Comparison of ENCODE assay signal across 1 cellular context in the genomic region with DNA sequence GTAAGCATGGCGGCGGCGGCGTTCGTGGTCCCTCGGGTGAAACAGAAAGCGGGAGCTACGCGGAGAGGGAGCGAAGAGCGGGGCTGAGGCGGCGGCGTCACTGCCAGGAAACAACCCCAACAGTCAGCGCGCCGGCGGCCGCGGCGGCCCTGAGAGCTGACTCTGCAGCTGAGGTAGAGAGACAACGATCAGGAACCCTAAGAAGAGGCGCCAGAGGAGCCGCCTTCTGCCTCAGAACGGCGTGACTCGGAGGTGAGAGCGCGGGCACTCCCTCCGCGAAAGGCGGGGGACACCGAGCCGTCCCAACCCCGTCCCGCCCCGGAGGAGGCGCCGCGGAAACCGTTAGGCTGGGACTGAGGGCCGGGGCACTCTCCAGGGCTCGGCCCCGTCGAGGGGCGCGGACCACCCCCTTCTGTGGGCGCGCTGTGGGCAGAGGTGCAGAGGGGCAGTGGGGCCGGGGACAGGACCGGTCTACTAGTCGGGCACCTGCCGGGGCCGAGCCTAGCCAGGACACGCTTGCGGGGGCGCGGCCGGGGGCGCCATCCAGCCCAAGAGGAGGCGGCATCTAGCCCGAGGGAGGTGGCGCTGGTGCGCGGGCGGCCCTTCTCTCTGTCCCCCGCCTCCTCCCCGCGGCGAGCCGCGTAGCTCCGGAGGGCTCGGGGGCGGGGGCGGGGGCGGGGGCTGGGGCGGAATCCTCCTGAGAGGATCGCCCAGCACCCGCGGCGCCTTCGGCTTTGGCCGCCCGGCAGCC.
TF ChIP-seq lines count a peak whose summit lies in the region.

No MANE protein-coding gene starts in this region.

TF ChIP-seq in HepG2, 621 proteins besides CTCF, POLR2A, EP300 and RAD21 (continued from another document and continues in another):
- TF ChIP-seq REPIN1 (CRISPR knock-in tag; IDR thresholded peaks at IDR 0.05; ENCODE audit: borderline replicate concordance, low read depth) (0 out of 2 replicates have a peak, but pooled peaks have one; percentile 24), ZNF124 (CRISPR knock-in tag; IDR thresholded peaks at IDR 0.05) (no peak), ZFP37 (CRISPR knock-in tag; IDR thresholded peaks at IDR 0.05; ENCODE audit: borderline replicate concordance) (no peak), PCBP1 (IDR thresholded peaks at IDR 0.05; ENCODE audit: borderline replicate concordance, low read depth, low read length) (peak; percentile 15; the same call in 1 of the 2 replicates), ZNF563 (CRISPR knock-in tag; IDR thresholded peaks at IDR 0.05) (peak; percentile 38), SAP130 (CRISPR knock-in tag; IDR thresholded peaks at IDR 0.05; ENCODE audit: low read depth) (peak; percentile 36), SP4 (CRISPR knock-in tag; IDR thresholded peaks at IDR 0.05) (peak; percentile 61), ZNF30 (CRISPR knock-in tag; IDR thresholded peaks at IDR 0.05) (peak; percentile 83; the same call in 1 of the 2 replicates), U2AF1 (optimal IDR thresholded peaks at IDR 0.05; ENCODE audit: low read depth, low read length) (no peak), GATAD2A (CRISPR knock-in tag; IDR thresholded peaks at IDR 0.05) (no peak), TP53 (CRISPR knock-in tag; conservative IDR thresholded peaks at IDR 0.05) (no peak), NFKB2 (CRISPR knock-in tag; IDR thresholded peaks at IDR 0.05; ENCODE audit: borderline replicate concordance) (peak; percentile 79; the same call in 1 of the 2 replicates), CBX1 (IDR thresholded peaks at IDR 0.05; ENCODE audit: low read depth) (no peak), PRPF4 (IDR thresholded peaks at IDR 0.05; ENCODE audit: low read depth, low read length, poor library complexity, severe bottlenecking) (no peak), TGIF2 (CRISPR knock-in tag; IDR thresholded peaks at IDR 0.05) (no peak), ETV6 (CRISPR knock-in tag; conservative IDR thresholded peaks at IDR 0.05) (0 out of 2 replicates have a peak, but pooled peaks have one; percentile 81), ZNF543 (CRISPR knock-in tag; IDR thresholded peaks at IDR 0.05) (no peak), MED8 (CRISPR knock-in tag; IDR thresholded peaks at IDR 0.05; ENCODE audit: insufficient replicate concordance) (peak; percentile 16), KDM6A (CRISPR knock-in tag; IDR thresholded peaks at IDR 0.05; ENCODE audit: low read depth) (no peak), CREM (IDR thresholded peaks at IDR 0.05) (no peak), CREM (CRISPR knock-in tag; IDR thresholded peaks at IDR 0.05) (no peak), ZBTB7A (CRISPR knock-in tag; IDR thresholded peaks at IDR 0.05) (0 out of 2 replicates have a peak, but pooled peaks have one; percentile 15), THYN1 (CRISPR knock-in tag; IDR thresholded peaks at IDR 0.05; ENCODE audit: borderline replicate concordance, low read depth) (no peak), ZMYM3 (CRISPR knock-in tag; IDR thresholded peaks at IDR 0.05) (peak; percentile 11)
- TF ChIP-seq, protein P1, sequence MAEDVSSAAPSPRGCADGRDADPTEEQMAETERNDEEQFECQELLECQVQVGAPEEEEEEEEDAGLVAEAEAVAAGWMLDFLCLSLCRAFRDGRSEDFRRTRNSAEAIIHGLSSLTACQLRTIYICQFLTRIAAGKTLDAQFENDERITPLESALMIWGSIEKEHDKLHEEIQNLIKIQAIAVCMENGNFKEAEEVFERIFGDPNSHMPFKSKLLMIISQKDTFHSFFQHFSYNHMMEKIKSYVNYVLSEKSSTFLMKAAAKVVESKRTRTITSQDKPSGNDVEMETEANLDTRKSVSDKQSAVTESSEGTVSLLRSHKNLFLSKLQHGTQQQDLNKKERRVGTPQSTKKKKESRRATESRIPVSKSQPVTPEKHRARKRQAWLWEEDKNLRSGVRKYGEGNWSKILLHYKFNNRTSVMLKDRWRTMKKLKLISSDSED (CRISPR knock-in tag; IDR thresholded peaks at IDR 0.05): no peak
- TF ChIP-seq, protein P2, sequence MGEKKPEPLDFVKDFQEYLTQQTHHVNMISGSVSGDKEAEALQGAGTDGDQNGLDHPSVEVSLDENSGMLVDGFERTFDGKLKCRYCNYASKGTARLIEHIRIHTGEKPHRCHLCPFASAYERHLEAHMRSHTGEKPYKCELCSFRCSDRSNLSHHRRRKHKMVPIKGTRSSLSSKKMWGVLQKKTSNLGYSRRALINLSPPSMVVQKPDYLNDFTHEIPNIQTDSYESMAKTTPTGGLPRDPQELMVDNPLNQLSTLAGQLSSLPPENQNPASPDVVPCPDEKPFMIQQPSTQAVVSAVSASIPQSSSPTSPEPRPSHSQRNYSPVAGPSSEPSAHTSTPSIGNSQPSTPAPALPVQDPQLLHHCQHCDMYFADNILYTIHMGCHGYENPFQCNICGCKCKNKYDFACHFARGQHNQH (CRISPR knock-in tag; IDR thresholded peaks at IDR 0.05): peak; percentile 52; the same call in 1 of the 2 replicates
- TF ChIP-seq, protein P3, sequence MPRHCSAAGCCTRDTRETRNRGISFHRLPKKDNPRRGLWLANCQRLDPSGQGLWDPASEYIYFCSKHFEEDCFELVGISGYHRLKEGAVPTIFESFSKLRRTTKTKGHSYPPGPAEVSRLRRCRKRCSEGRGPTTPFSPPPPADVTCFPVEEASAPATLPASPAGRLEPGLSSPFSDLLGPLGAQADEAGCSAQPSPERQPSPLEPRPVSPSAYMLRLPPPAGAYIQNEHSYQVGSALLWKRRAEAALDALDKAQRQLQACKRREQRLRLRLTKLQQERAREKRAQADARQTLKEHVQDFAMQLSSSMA (CRISPR knock-in tag; IDR thresholded peaks at IDR 0.05): 0 out of 2 replicates have a peak, but pooled peaks have one; percentile 65
- TF ChIP-seq, protein P4, sequence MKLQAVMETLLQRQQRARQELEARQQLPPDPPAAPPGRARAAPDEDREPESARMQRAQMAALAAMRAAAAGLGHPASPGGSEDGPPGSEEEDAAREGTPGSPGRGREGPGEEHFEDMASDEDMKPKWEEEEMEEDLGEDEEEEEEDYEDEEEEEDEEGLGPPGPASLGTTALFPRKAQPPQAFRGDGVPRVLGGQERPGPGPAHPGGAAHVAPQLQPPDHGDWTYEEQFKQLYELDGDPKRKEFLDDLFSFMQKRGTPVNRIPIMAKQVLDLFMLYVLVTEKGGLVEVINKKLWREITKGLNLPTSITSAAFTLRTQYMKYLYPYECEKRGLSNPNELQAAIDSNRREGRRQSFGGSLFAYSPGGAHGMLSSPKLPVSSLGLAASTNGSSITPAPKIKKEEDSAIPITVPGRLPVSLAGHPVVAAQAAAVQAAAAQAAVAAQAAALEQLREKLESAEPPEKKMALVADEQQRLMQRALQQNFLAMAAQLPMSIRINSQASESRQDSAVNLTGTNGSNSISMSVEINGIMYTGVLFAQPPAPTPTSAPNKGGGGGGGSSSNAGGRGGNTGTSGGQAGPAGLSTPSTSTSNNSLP (IDR thresholded peaks at IDR 0.05; ENCODE audit: low read depth, low read length): no peak
- TF ChIP-seq, protein P5, sequence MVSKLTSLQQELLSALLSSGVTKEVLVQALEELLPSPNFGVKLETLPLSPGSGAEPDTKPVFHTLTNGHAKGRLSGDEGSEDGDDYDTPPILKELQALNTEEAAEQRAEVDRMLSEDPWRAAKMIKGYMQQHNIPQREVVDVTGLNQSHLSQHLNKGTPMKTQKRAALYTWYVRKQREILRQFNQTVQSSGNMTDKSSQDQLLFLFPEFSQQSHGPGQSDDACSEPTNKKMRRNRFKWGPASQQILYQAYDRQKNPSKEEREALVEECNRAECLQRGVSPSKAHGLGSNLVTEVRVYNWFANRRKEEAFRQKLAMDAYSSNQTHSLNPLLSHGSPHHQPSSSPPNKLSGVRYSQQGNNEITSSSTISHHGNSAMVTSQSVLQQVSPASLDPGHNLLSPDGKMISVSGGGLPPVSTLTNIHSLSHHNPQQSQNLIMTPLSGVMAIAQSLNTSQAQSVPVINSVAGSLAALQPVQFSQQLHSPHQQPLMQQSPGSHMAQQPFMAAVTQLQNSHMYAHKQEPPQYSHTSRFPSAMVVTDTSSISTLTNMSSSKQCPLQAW (CRISPR knock-in tag; IDR thresholded peaks at IDR 0.05): peak; percentile 60; the same call in 1 of the 2 replicates
- TF ChIP-seq, protein P6, sequence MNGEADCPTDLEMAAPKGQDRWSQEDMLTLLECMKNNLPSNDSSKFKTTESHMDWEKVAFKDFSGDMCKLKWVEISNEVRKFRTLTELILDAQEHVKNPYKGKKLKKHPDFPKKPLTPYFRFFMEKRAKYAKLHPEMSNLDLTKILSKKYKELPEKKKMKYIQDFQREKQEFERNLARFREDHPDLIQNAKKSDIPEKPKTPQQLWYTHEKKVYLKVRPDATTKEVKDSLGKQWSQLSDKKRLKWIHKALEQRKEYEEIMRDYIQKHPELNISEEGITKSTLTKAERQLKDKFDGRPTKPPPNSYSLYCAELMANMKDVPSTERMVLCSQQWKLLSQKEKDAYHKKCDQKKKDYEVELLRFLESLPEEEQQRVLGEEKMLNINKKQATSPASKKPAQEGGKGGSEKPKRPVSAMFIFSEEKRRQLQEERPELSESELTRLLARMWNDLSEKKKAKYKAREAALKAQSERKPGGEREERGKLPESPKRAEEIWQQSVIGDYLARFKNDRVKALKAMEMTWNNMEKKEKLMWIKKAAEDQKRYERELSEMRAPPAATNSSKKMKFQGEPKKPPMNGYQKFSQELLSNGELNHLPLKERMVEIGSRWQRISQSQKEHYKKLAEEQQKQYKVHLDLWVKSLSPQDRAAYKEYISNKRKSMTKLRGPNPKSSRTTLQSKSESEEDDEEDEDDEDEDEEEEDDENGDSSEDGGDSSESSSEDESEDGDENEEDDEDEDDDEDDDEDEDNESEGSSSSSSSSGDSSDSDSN (CRISPR knock-in tag; IDR thresholded peaks at IDR 0.05): peak; percentile 92
- TF ChIP-seq, protein P7, sequence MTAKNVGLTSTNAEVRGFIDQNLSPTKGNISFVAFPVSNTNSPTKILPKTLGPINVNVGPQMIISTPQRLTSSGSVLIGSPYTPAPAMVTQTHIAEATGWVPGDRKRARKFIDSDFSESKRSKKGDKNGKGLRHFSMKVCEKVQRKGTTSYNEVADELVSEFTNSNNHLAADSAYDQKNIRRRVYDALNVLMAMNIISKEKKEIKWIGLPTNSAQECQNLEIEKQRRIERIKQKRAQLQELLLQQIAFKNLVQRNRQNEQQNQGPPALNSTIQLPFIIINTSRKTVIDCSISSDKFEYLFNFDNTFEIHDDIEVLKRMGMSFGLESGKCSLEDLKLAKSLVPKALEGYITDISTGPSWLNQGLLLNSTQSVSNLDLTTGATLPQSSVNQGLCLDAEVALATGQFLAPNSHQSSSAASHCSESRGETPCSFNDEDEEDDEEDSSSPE (CRISPR knock-in tag; IDR thresholded peaks at IDR 0.05): no peak
- TF ChIP-seq, protein P8, sequence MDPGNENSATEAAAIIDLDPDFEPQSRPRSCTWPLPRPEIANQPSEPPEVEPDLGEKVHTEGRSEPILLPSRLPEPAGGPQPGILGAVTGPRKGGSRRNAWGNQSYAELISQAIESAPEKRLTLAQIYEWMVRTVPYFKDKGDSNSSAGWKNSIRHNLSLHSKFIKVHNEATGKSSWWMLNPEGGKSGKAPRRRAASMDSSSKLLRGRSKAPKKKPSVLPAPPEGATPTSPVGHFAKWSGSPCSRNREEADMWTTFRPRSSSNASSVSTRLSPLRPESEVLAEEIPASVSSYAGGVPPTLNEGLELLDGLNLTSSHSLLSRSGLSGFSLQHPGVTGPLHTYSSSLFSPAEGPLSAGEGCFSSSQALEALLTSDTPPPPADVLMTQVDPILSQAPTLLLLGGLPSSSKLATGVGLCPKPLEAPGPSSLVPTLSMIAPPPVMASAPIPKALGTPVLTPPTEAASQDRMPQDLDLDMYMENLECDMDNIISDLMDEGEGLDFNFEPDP (CRISPR knock-in tag; conservative IDR thresholded peaks at IDR 0.05): 0 out of 2 replicates have a peak, but pooled peaks have one; percentile 42
- TF ChIP-seq, protein P9, sequence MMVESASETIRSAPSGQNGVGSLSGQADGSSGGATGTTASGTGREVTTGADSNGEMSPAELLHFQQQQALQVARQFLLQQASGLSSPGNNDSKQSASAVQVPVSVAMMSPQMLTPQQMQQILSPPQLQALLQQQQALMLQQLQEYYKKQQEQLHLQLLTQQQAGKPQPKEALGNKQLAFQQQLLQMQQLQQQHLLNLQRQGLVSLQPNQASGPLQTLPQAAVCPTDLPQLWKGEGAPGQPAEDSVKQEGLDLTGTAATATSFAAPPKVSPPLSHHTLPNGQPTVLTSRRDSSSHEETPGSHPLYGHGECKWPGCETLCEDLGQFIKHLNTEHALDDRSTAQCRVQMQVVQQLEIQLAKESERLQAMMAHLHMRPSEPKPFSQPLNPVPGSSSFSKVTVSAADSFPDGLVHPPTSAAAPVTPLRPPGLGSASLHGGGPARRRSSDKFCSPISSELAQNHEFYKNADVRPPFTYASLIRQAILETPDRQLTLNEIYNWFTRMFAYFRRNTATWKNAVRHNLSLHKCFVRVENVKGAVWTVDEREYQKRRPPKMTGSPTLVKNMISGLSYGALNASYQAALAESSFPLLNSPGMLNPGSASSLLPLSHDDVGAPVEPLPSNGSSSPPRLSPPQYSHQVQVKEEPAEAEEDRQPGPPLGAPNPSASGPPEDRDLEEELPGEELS (CRISPR knock-in tag; IDR thresholded peaks at IDR 0.05): no peak
- TF ChIP-seq, protein P10, sequence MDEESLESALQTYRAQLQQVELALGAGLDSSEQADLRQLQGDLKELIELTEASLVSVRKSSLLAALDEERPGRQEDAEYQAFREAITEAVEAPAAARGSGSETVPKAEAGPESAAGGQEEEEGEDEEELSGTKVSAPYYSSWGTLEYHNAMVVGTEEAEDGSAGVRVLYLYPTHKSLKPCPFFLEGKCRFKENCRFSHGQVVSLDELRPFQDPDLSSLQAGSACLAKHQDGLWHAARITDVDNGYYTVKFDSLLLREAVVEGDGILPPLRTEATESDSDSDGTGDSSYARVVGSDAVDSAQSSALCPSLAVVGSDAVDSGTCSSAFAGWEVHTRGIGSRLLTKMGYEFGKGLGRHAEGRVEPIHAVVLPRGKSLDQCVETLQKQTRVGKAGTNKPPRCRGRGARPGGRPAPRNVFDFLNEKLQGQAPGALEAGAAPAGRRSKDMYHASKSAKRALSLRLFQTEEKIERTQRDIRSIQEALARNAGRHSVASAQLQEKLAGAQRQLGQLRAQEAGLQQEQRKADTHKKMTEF (CRISPR knock-in tag; IDR thresholded peaks at IDR 0.05): peak; percentile 62; the same call in 1 of the 2 replicates
- TF ChIP-seq, protein P11, sequence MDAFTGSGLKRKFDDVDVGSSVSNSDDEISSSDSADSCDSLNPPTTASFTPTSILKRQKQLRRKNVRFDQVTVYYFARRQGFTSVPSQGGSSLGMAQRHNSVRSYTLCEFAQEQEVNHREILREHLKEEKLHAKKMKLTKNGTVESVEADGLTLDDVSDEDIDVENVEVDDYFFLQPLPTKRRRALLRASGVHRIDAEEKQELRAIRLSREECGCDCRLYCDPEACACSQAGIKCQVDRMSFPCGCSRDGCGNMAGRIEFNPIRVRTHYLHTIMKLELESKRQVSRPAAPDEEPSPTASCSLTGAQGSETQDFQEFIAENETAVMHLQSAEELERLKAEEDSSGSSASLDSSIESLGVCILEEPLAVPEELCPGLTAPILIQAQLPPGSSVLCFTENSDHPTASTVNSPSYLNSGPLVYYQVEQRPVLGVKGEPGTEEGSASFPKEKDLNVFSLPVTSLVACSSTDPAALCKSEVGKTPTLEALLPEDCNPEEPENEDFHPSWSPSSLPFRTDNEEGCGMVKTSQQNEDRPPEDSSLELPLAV (CRISPR knock-in tag; conservative IDR thresholded peaks at IDR 0.05; ENCODE audit: low read depth): no peak
